ENCODE assay signal across 11 cellular contexts in the genomic region with DNA sequence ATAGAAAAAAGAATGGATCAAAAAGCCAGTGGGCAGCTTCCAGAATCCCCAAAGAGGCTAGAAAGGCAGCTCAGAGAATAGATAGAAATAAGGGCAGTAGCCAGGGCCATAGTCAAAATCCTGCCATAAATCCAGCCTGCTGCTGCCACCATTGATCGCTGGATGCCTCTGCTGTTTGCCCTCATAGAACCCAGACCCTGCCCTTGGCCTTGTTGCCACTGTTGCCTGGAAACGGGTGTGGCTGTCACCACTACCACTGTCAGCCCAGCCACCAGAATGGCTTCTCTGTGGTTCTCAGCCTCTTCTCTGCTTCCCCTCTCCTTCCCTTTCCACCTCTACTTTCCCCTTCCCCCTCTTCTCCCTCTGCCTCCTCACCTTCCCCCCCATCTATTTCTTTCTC. TPM values are rescaled to one million over a fixed set of nuclear protein-coding genes. Genes with fewer than 3 reads are reported as not detected.
DNase-seq lines count a peak whose midpoint lies in the region; ATAC-seq and TF ChIP-seq lines count a peak whose summit lies in the region.
"Had no signal": no experiment of that assay in that cellular context is flagged by ENCODE, and none has a peak within 500 bp of the region (broad histone marks: within the 10 kb centered on the region; RNA-seq: fewer than 3 reads in every experiment).

No MANE protein-coding gene starts in this region.

- DNase-seq in activated T-cell treated with anti-CD3 and anti-CD28 coated beads, Interleukin-2, amount 50 U/mL, for 1 hour = peak; percentile 18
- no peak for DNase-seq in activated T-cell treated with anti-CD3 and anti-CD28 coated beads, Interleukin-2, amount 50 U/mL, for 48 hours
- DNase-seq in NOMO-1 treated with DMSO at 0.1 percent for 48 hours (lab: John Stamatoyannopoulos, UW; ENCODE audit: unreplicated experiment) (peak; percentile 47), spleen (peak; percentile 82), NCI-H345 treated with DMSO at 0.1 percent for 48 hours (lab: John Stamatoyannopoulos, UW; ENCODE audit: unreplicated experiment) (no peak)
- peak; percentile 65 for DNase-seq in central memory CD4-positive, alpha-beta T cell
- no peak for DNase-seq in stimulated activated CD4-positive, alpha-beta T cell treated with anti-CD3 and anti-CD28 coated beads, Interleukin-1b, Interleukin-23, amount 100 ng/mL, for 48 hours
- DNase-seq: HCEC 1CT, KG1, NCI-H187 treated with DMSO at 0.1 percent for 48 hours had no signal

- WGBS in spleen, 5 donors = 31 to 54% (median 46%) methylated on average over 2 of the region's 2 CpGs

- ATAC-seq in GM19467 (IDR thresholded peaks at IDR 0.05; ENCODE audit: unreplicated experiment) = no peak

- no peaks in the 10 kb centered on the region for H3K27me3 ChIP-seq in spleen (replicated peaks in 1 of 7)

- TF ChIP-seq POLR2A in spleen (IDR thresholded peaks at IDR 0.05) = no peak

- peaks cover 0 to 48% (median 29%) of the 10 kb centered on the region in 6 donors for H3K4me1 ChIP-seq in spleen

- intact Hi-C loops in spleen (cut with DNase I; ENCODE audit: low total_unique reads) = no loop called here

- no peaks in the 10 kb centered on the region for H3K9me3 ChIP-seq in spleen

- H3K4me3 ChIP-seq in spleen = no peak overlapping the region

- H3K36me3 ChIP-seq in spleen = no peaks in the 10 kb centered on the region

- peak overlapping the region in 3 of 8 donors; percentile 7 to 24 (median 9) for H3K27ac ChIP-seq in spleen

- no peak for TF ChIP-seq CTCF in spleen (IDR thresholded peaks at IDR 0.05 in 8 of 11, conservative IDR thresholded peaks at IDR 0.05 in 3 of 11)

RNA-seq across cellular contexts. Expression of a gene that starts 57.8 kb away (rescaled TPM):
- 10 to 100 TPM; 45.9 to 74.3 (median 51.9) TPM for total RNA-seq in spleen
- polyA plus RNA-seq in spleen = 10 to 100 TPM; 57.5 to 81.1 (median 79.8) TPM

Comparison
In these comparisons a context has a peak if more than half of its experiments do, and no peak if none do; other contexts are left out.
1. DNase-seq: peak in activated T-cell treated with anti-CD3 and anti-CD28 coated beads, Interleukin-2, amount 50 U/mL, for 1 hour (single experiment), NOMO-1 treated with DMSO at 0.1 percent for 48 hours (single experiment), central memory CD4-positive, alpha-beta T cell (single experiment) and spleen (single experiment); none in activated T-cell treated with anti-CD3 and anti-CD28 coated beads, Interleukin-2, amount 50 U/mL, for 48 hours (0 of 2), NCI-H345 treated with DMSO at 0.1 percent for 48 hours (single experiment) and stimulated activated CD4-positive, alpha-beta T cell treated with anti-CD3 and anti-CD28 coated beads, Interleukin-1b, Interleukin-23, amount 100 ng/mL, for 48 hours (single experiment).